8 cellular contexts compared by ENCODE assay signal in the genomic region with DNA sequence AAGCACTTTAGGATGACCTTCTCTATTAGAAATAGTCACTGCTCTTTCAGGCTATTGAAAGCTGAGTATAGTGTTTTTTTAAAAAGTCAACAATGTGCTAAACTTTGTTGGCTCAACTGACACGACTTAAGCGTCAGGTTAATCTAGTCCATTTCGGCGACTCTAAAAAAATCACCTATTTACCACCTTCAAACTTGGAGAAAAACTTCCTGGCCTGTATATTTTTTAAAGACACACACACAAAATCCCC.
A peak's percentile ranks its signal among the peaks of the same experiment; 100 is the strongest.
DNase-seq lines count a peak whose midpoint lies in the region; ATAC-seq and TF ChIP-seq lines count a peak whose summit lies in the region.

No MANE protein-coding gene starts in this region.

- H3K36me3 Mint-ChIP-seq in CD4-positive, alpha-beta T cell (ENCODE audit: low read depth) = peaks cover 10% of the 10 kb centered on the region
- H3K36me3 Mint-ChIP-seq in osteocyte (ENCODE audit: unreplicated experiment) = no peaks in the 10 kb centered on the region

- H3K4me3 Mint-ChIP-seq in CD4-positive, alpha-beta T cell = peak overlapping the region; percentile 93
- H3K4me3 Mint-ChIP-seq in osteocyte (ENCODE audit: unreplicated experiment) = peak overlapping the region; percentile 79

- peak overlapping the region; percentile 61 for H3K4me3 ChIP-seq in OCI-LY1 (ENCODE audit: low read depth, low read length, poor library complexity, severe bottlenecking)
- H3K4me3 ChIP-seq in epithelial cell of esophagus (ENCODE audit: low read length) = peak overlapping the region; percentile 59

- H3K27ac Mint-ChIP-seq in CD4-positive, alpha-beta T cell = peak overlapping the region; percentile 88
- H3K27ac Mint-ChIP-seq in osteocyte (ENCODE audit: unreplicated experiment) = peak overlapping the region; percentile 98

- H3K4me2 ChIP-seq in OCI-LY1 (ENCODE audit: low read length) = peak overlapping the region; percentile 84

- no peak for DNase-seq in CD4-positive, alpha-beta T cell
- no peak for DNase-seq in epithelial cell of esophagus (ENCODE audit: low read depth)
- DNase-seq in osteocyte (ENCODE audit: extremely low spot score, unreplicated experiment) = no peak
- no peak for DNase-seq in NCI-H1048 (lab: John Stamatoyannopoulos, UW)
- no peak for DNase-seq in OCI-M2 (lab: John Stamatoyannopoulos, UW; ENCODE audit: unreplicated experiment)
- no peak for DNase-seq in omental fat pad (ENCODE audit: low spot score)
- no peak for DNase-seq in glomerular visceral epithelial cell (ENCODE audit: extremely low spot score)

- no peak for TF ChIP-seq CTCF in CD4-positive, alpha-beta T cell (IDR thresholded peaks at IDR 0.05)
- no peak for TF ChIP-seq CTCF in OCI-LY1 (IDR thresholded peaks at IDR 0.05; ENCODE audit: low read length)
- TF ChIP-seq CTCF in epithelial cell of esophagus (IDR thresholded peaks at IDR 0.05; ENCODE audit: insufficient read depth, low read depth, low read length, missing control alignments) = no peak
- TF ChIP-seq CTCF in osteocyte (IDR thresholded peaks at IDR 0.05) = no peak
- TF ChIP-seq CTCF in omental fat pad (IDR thresholded peaks at IDR 0.05) = no peak

- H3K36me3 ChIP-seq in OCI-LY1 (ENCODE audit: insufficient read depth, low read length) = peaks cover 16% of the 10 kb centered on the region; the same call in 1 of the 2 replicates

- intact Hi-C loops in CD4-positive, alpha-beta T cell (cut with DNase I, micrococcal nuclease) = loop anchor here (2.0 to 10.0 kb wide), 9 partner anchors 17 to 517 kb away; partner anchors contain the start of gene FOXP1 (in 1 of the 2)

- H3K9me3 ChIP-seq in CD4-positive, alpha-beta T cell (ENCODE audit: control insufficient read depth, low read length) = no peaks in the 10 kb centered on the region
- no peaks in the 10 kb centered on the region for H3K9me3 ChIP-seq in OCI-LY1 (ENCODE audit: low read length)

- POLR2A ChIA-PET in CD4-positive, alpha-beta T cell (lab: Charles Lee) = interaction anchor here (1.1 to 8.1 kb wide), 8 partner anchors 9 to 75 kb away, joined by 3 to 104 read pairs (median 6); no protein-coding TSS in a partner anchor

- peaks cover 62% of the 10 kb centered on the region for H3K4me1 Mint-ChIP-seq in CD4-positive, alpha-beta T cell (ENCODE audit: low read depth)
- peaks cover 51% of the 10 kb centered on the region for H3K4me1 Mint-ChIP-seq in osteocyte (ENCODE audit: unreplicated experiment)

- H3K9me2 ChIP-seq in OCI-LY1 (ENCODE audit: low read depth, low read length) = no peaks in the 10 kb centered on the region

- CTCF ChIA-PET in CD4-positive, alpha-beta T cell (lab: Charles Lee) = interaction anchor here (0.8 to 0.9 kb wide), 2 partner anchors 9 to 17 kb away, joined by 3 to 5 read pairs; no protein-coding TSS in a partner anchor

- peaks cover 50% of the 10 kb centered on the region for H3K79me2 ChIP-seq in OCI-LY1 (ENCODE audit: insufficient read depth, low read length)

- 0 out of 2 replicates have a peak, but pooled peaks cover 6% of the 10 kb centered on the region for H4K20me1 ChIP-seq in OCI-LY1 (ENCODE audit: insufficient read depth, low read length)

- peak overlapping the region; percentile 99 for H3K27ac ChIP-seq in CD4-positive, alpha-beta T cell (ENCODE audit: low read depth, low read length)
- no peak overlapping the region for H3K27ac ChIP-seq in OCI-LY1 (ENCODE audit: low read depth, low read length, poor library complexity, severe bottlenecking)

- 0 out of 2 replicates have a peak, but pooled peaks cover 3% of the 10 kb centered on the region for H3F3A ChIP-seq in OCI-LY1 (ENCODE audit: insufficient read depth, low read length)

- H3K9ac ChIP-seq in OCI-LY1 (ENCODE audit: low read length) = no peak overlapping the region

- H3K27me3 Mint-ChIP-seq in CD4-positive, alpha-beta T cell = no peaks in the 10 kb centered on the region
- no peaks in the 10 kb centered on the region for H3K27me3 Mint-ChIP-seq in osteocyte (ENCODE audit: unreplicated experiment)

- H3K4me1 ChIP-seq in OCI-LY1 (ENCODE audit: insufficient read depth, low read length, severe bottlenecking) = peaks cover 72% of the 10 kb centered on the region

- no peaks in the 10 kb centered on the region for H3K27me3 ChIP-seq in CD4-positive, alpha-beta T cell (ENCODE audit: control insufficient read depth, insufficient read depth, low read length)
- no peaks in the 10 kb centered on the region for H3K27me3 ChIP-seq in OCI-LY1 (ENCODE audit: insufficient read depth, low read length)

- H2AFZ ChIP-seq in OCI-LY1 (ENCODE audit: low read length) = no peak overlapping the region

- H3K9me3 Mint-ChIP-seq in CD4-positive, alpha-beta T cell = no peaks in the 10 kb centered on the region
- no peaks in the 10 kb centered on the region for H3K9me3 Mint-ChIP-seq in osteocyte (ENCODE audit: unreplicated experiment)

- ATAC-seq in CD4-positive, alpha-beta T cell (ENCODE audit: poor library complexity) = no peak
- no peak for ATAC-seq in omental fat pad (ENCODE audit: low FRiP score)
